Comparison of ENCODE assay signal across 22 cellular contexts in genomic region chr15:86373147-86373546, GRCh38.
A peak's percentile ranks its signal among the peaks of the same experiment; 100 is the strongest.
DNase-seq lines count a peak whose midpoint lies in the region; ATAC-seq and TF ChIP-seq lines count a peak whose summit lies in the region.
"Had no signal": no experiment of that assay in that cellular context is flagged by ENCODE, and none has a peak within 500 bp of the region (broad histone marks: within the 10 kb centered on the region; RNA-seq: fewer than 3 reads in every experiment).

No MANE protein-coding gene starts in this region.

- H3K27ac ChIP-seq in breast epithelium (no peak overlapping the region), epithelial cell of prostate (peak overlapping the region; percentile 48)
- H3K27ac ChIP-seq: 22Rv1, SK-N-MC had no signal

- CTCF ChIA-PET in MCF 10A (lab: Yijun Ruan, JAX) = interaction anchor here (1.0 kb wide), 1 partner anchor 142 kb away, joined by 3 read pairs; no protein-coding TSS in a partner anchor

- peaks cover 35% of the 10 kb centered on the region for H3K4me1 Mint-ChIP-seq in MCF 10A (ENCODE audit: insufficient read depth, unreplicated experiment)
- H3K4me1 Mint-ChIP-seq: CD4-positive, CD25-positive, alpha-beta regulatory T cell had no signal

- no peak for TF ChIP-seq POLR2A in breast epithelium (IDR thresholded peaks at IDR 0.05)

- peak; percentile 36 for DNase-seq in DMS 273 (lab: John Stamatoyannopoulos, UW; ENCODE audit: unreplicated experiment)
- no peak for DNase-seq in DMS 273 treated with DMSO at 0.1 percent for 48 hours (lab: John Stamatoyannopoulos, UW)
- peak; percentile 86 for DNase-seq in MCF 10A (ENCODE audit: unreplicated experiment)
- no peak for DNase-seq in breast epithelium (ENCODE audit: low spot score in 2 of 2)
- peak; percentile 56 for DNase-seq in epithelial cell of prostate (ENCODE audit: low read depth, low spot score)
- no peak for DNase-seq in sciatic nerve (ENCODE audit: low spot score)
- DNase-seq: ACHN; CD4-positive, CD25-positive, alpha-beta regulatory T cell; DMS79; GF-D8; KBM-7; MM.1S; NCI-H1436 treated with DMSO at 0.1 percent for 48 hours; NCI-H187 treated with DMSO at 0.1 percent for 48 hours; NCI-H446; NCI-H524 treated with DMSO at 0.1 percent for 48 hours; SIG-M5 had no signal

- intact Hi-C loops in MCF 10A (cut with micrococcal nuclease) (no loop called here), breast epithelium (cut with DNase I; ENCODE audit: low total_unique reads) (no loop called here), sciatic nerve (cut with DNase I) (no loop called here)

- no peaks in the 10 kb centered on the region for H3K4me1 ChIP-seq in breast epithelium

- no peaks in the 10 kb centered on the region for H3K27me3 Mint-ChIP-seq in MCF 10A (ENCODE audit: insufficient read depth, unreplicated experiment)
- H3K27me3 Mint-ChIP-seq: CD4-positive, CD25-positive, alpha-beta regulatory T cell had no signal

- no peak overlapping the region for H3K4me3 ChIP-seq in breast epithelium
- H3K4me3 ChIP-seq: SK-N-MC had no signal

- H3K27me3 ChIP-seq in breast epithelium = no peaks in the 10 kb centered on the region

- no TSS peak for BruUV-seq in MCF 10A (replicated peaks; lab: Mats Ljungman, UMichigan)

- H3K9me3 Mint-ChIP-seq in MCF 10A (ENCODE audit: unreplicated experiment) = no peaks in the 10 kb centered on the region

- no peaks in the 10 kb centered on the region for H3K36me3 ChIP-seq in breast epithelium

- no peaks in the 10 kb centered on the region for H3K36me3 Mint-ChIP-seq in MCF 10A (ENCODE audit: insufficient read depth, unreplicated experiment)
- H3K36me3 Mint-ChIP-seq: CD4-positive, CD25-positive, alpha-beta regulatory T cell had no signal

- TF ChIP-seq CTCF in MCF 10A (IDR thresholded peaks at IDR 0.05; ENCODE audit: unreplicated experiment) (no peak), breast epithelium (IDR thresholded peaks at IDR 0.05) (no peak)

- peaks cover 5% of the 10 kb centered on the region in 2 donors for H3K9me3 ChIP-seq in breast epithelium

- ATAC-seq in GM18909 (IDR thresholded peaks at IDR 0.05; ENCODE audit: poor library complexity, unreplicated experiment) (no peak), sciatic nerve (no peak), HG03175 (IDR thresholded peaks at IDR 0.05; ENCODE audit: unreplicated experiment) (no peak)
- ATAC-seq: Panc1 had no signal

- peak overlapping the region; percentile 84 for H3K27ac Mint-ChIP-seq in MCF 10A (ENCODE audit: low read depth, unreplicated experiment)
- H3K27ac Mint-ChIP-seq: CD4-positive, CD25-positive, alpha-beta regulatory T cell had no signal

- H3K4me3 Mint-ChIP-seq in MCF 10A (ENCODE audit: unreplicated experiment) = no peak overlapping the region
- H3K4me3 Mint-ChIP-seq: CD4-positive, CD25-positive, alpha-beta regulatory T cell had no signal

- POLR2A ChIA-PET in MCF 10A (lab: Yijun Ruan, JAX) = interaction anchor here (1.0 to 2.1 kb wide), 6 partner anchors 9 to 46 kb away, joined by 3 to 7 read pairs (median 4); no protein-coding TSS in a partner anchor

Comparison
In these comparisons a context has a peak if more than half of its experiments do, and no peak if none do; other contexts are left out.
1. DNase-seq: peak in DMS 273 (single experiment), MCF 10A (single experiment) and epithelial cell of prostate (single experiment); none in DMS 273 treated with DMSO at 0.1 percent for 48 hours (single experiment), breast epithelium (0 of 2) and sciatic nerve (single experiment).